ENCODE assay signal across 1 cellular context in genomic region chr12:92034858-92035401, GRCh38.
TF ChIP-seq lines count a peak whose summit lies in the region.

No MANE protein-coding gene starts in this region.

TF ChIP-seq in HepG2, 621 proteins besides CTCF, POLR2A, EP300 and RAD21 (continued from another document and continues in another):
- TF ChIP-seq, protein P1, sequence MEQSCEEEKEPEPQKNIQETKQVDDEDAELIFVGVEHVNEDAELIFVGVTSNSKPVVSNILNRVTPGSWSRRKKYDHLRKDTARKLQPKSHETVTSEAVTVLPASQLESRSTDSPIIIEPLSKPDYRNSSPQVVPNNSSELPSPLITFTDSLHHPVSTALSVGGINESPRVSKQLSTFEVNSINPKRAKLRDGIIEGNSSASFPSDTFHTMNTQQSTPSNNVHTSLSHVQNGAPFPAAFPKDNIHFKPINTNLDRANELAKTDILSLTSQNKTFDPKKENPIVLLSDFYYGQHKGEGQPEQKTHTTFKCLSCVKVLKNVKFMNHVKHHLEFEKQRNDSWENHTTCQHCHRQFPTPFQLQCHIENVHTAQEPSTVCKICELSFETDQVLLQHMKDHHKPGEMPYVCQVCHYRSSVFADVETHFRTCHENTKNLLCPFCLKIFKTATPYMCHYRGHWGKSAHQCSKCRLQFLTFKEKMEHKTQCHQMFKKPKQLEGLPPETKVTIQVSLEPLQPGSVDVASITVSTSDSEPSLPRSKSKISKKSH (CRISPR knock-in tag; IDR thresholded peaks at IDR 0.05; ENCODE audit: borderline replicate concordance), result no peak
- TF ChIP-seq MED8 (CRISPR knock-in tag; IDR thresholded peaks at IDR 0.05; ENCODE audit: insufficient replicate concordance), result no peak
- no peak for TF ChIP-seq SOX13 (IDR thresholded peaks at IDR 0.05)
- TF ChIP-seq SOX13 (CRISPR knock-in tag; conservative IDR thresholded peaks at IDR 0.05 in 1 of 2, IDR thresholded peaks at IDR 0.05 in 1 of 2), result peak in 1 of 2 experiments; percentile 65; a peak in 2 of 4 replicates
- peak; percentile 38; the same call in 1 of the 2 replicates for TF ChIP-seq KLF12 (CRISPR knock-in tag; IDR thresholded peaks at IDR 0.05; ENCODE audit: borderline replicate concordance)
- TF ChIP-seq TSC22D2 (CRISPR knock-in tag; IDR thresholded peaks at IDR 0.05; ENCODE audit: borderline replicate concordance), result no peak
- peak; percentile 49; the same call in 1 of the 2 replicates for TF ChIP-seq ZNF501 (CRISPR knock-in tag; IDR thresholded peaks at IDR 0.05)
- peak; percentile 75; the same call in 1 of the 2 replicates for TF ChIP-seq REPIN1 (CRISPR knock-in tag; IDR thresholded peaks at IDR 0.05; ENCODE audit: borderline replicate concordance, low read depth)
- no peak for TF ChIP-seq THAP7 (CRISPR knock-in tag; IDR thresholded peaks at IDR 0.05)
- TF ChIP-seq ELF4 (CRISPR knock-in tag; IDR thresholded peaks at IDR 0.05; ENCODE audit: borderline replicate concordance), result no peak
- TF ChIP-seq NFKB2 (CRISPR knock-in tag; IDR thresholded peaks at IDR 0.05; ENCODE audit: borderline replicate concordance), result peak; percentile 46; the same call in 1 of the 2 replicates
- TF ChIP-seq ZNF296 (CRISPR knock-in tag; conservative IDR thresholded peaks at IDR 0.05), result no peak
- TF ChIP-seq, protein P2, sequence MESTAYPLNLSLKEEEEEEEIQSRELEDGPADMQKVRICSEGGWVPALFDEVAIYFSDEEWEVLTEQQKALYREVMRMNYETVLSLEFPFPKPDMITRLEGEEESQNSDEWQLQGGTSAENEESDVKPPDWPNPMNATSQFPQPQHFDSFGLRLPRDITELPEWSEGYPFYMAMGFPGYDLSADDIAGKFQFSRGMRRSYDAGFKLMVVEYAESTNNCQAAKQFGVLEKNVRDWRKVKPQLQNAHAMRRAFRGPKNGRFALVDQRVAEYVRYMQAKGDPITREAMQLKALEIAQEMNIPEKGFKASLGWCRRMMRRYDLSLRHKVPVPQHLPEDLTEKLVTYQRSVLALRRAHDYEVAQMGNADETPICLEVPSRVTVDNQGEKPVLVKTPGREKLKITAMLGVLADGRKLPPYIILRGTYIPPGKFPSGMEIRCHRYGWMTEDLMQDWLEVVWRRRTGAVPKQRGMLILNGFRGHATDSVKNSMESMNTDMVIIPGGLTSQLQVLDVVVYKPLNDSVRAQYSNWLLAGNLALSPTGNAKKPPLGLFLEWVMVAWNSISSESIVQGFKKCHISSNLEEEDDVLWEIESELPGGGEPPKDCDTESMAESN (CRISPR knock-in tag; conservative IDR thresholded peaks at IDR 0.05), result 0 out of 2 replicates have a peak, but pooled peaks have one; percentile 42
- TF ChIP-seq SIX1 (CRISPR knock-in tag; IDR thresholded peaks at IDR 0.05; ENCODE audit: borderline replicate concordance), result peak; percentile 11; the same call in 1 of the 2 replicates
- TF ChIP-seq SRSF1 (optimal IDR thresholded peaks at IDR 0.05; ENCODE audit: low read depth, low read length), result no peak
- TF ChIP-seq ZNF709 (CRISPR knock-in tag; IDR thresholded peaks at IDR 0.05), result 0 out of 2 replicates have a peak, but pooled peaks have one; percentile 34
- TF ChIP-seq, protein P3, sequence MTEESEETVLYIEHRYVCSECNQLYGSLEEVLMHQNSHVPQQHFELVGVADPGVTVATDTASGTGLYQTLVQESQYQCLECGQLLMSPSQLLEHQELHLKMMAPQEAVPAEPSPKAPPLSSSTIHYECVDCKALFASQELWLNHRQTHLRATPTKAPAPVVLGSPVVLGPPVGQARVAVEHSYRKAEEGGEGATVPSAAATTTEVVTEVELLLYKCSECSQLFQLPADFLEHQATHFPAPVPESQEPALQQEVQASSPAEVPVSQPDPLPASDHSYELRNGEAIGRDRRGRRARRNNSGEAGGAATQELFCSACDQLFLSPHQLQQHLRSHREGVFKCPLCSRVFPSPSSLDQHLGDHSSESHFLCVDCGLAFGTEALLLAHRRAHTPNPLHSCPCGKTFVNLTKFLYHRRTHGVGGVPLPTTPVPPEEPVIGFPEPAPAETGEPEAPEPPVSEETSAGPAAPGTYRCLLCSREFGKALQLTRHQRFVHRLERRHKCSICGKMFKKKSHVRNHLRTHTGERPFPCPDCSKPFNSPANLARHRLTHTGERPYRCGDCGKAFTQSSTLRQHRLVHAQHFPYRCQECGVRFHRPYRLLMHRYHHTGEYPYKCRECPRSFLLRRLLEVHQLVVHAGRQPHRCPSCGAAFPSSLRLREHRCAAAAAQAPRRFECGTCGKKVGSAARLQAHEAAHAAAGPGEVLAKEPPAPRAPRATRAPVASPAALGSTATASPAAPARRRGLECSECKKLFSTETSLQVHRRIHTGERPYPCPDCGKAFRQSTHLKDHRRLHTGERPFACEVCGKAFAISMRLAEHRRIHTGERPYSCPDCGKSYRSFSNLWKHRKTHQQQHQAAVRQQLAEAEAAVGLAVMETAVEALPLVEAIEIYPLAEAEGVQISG (CRISPR knock-in tag; IDR thresholded peaks at IDR 0.05), result peak; percentile 39; the same call in 1 of the 2 replicates
- TF ChIP-seq ZBTB3 (CRISPR knock-in tag; IDR thresholded peaks at IDR 0.05; ENCODE audit: borderline replicate concordance, low read depth), result no peak
- TF ChIP-seq AKNA (CRISPR knock-in tag; IDR thresholded peaks at IDR 0.05; ENCODE audit: borderline replicate concordance), result no peak
- TF ChIP-seq, protein P4, sequence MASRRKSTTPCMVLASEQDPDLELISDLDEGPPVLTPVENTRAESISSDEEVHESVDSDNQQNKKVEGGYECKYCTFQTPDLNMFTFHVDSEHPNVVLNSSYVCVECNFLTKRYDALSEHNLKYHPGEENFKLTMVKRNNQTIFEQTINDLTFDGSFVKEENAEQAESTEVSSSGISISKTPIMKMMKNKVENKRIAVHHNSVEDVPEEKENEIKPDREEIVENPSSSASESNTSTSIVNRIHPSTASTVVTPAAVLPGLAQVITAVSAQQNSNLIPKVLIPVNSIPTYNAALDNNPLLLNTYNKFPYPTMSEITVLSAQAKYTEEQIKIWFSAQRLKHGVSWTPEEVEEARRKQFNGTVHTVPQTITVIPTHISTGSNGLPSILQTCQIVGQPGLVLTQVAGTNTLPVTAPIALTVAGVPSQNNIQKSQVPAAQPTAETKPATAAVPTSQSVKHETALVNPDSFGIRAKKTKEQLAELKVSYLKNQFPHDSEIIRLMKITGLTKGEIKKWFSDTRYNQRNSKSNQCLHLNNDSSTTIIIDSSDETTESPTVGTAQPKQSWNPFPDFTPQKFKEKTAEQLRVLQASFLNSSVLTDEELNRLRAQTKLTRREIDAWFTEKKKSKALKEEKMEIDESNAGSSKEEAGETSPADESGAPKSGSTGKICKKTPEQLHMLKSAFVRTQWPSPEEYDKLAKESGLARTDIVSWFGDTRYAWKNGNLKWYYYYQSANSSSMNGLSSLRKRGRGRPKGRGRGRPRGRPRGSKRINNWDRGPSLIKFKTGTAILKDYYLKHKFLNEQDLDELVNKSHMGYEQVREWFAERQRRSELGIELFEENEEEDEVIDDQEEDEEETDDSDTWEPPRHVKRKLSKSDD (CRISPR knock-in tag; IDR thresholded peaks at IDR 0.05; ENCODE audit: low read depth), result no peak
- no peak for TF ChIP-seq ZFP41 (CRISPR knock-in tag; IDR thresholded peaks at IDR 0.05; ENCODE audit: borderline replicate concordance)
- 0 out of 2 replicates have a peak, but pooled peaks have one; percentile 28 for TF ChIP-seq KDM3A (CRISPR knock-in tag; IDR thresholded peaks at IDR 0.05; ENCODE audit: low read depth)
- TF ChIP-seq KLF6 (CRISPR knock-in tag; IDR thresholded peaks at IDR 0.05), result 0 out of 2 replicates have a peak, but pooled peaks have one; percentile 53
- TF ChIP-seq, protein P5, sequence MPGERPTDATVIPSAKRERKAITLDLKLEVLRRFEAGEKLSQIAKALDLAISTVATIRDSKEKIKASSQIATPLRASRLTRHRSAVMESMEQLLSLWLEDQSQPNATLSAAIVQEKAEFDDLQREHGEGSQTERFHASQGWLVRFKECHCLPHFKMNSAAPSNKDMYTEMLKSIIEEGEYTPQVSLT (CRISPR knock-in tag; IDR thresholded peaks at IDR 0.05; ENCODE audit: borderline replicate concordance, low read depth), result no peak
- TF ChIP-seq ZNF468 (CRISPR knock-in tag; IDR thresholded peaks at IDR 0.05), result no peak
- TF ChIP-seq, protein P6, sequence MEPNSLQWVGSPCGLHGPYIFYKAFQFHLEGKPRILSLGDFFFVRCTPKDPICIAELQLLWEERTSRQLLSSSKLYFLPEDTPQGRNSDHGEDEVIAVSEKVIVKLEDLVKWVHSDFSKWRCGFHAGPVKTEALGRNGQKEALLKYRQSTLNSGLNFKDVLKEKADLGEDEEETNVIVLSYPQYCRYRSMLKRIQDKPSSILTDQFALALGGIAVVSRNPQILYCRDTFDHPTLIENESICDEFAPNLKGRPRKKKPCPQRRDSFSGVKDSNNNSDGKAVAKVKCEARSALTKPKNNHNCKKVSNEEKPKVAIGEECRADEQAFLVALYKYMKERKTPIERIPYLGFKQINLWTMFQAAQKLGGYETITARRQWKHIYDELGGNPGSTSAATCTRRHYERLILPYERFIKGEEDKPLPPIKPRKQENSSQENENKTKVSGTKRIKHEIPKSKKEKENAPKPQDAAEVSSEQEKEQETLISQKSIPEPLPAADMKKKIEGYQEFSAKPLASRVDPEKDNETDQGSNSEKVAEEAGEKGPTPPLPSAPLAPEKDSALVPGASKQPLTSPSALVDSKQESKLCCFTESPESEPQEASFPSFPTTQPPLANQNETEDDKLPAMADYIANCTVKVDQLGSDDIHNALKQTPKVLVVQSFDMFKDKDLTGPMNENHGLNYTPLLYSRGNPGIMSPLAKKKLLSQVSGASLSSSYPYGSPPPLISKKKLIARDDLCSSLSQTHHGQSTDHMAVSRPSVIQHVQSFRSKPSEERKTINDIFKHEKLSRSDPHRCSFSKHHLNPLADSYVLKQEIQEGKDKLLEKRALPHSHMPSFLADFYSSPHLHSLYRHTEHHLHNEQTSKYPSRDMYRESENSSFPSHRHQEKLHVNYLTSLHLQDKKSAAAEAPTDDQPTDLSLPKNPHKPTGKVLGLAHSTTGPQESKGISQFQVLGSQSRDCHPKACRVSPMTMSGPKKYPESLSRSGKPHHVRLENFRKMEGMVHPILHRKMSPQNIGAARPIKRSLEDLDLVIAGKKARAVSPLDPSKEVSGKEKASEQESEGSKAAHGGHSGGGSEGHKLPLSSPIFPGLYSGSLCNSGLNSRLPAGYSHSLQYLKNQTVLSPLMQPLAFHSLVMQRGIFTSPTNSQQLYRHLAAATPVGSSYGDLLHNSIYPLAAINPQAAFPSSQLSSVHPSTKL (CRISPR knock-in tag; IDR thresholded peaks at IDR 0.05), result peak; percentile 92
- TF ChIP-seq SP4 (CRISPR knock-in tag; IDR thresholded peaks at IDR 0.05), result no peak
- TF ChIP-seq TFE3 (CRISPR knock-in tag; IDR thresholded peaks at IDR 0.05), result peak; percentile 66
- peak; percentile 84 for TF ChIP-seq FOXP4 (CRISPR knock-in tag; IDR thresholded peaks at IDR 0.05)
- no peak for TF ChIP-seq SOX6 (IDR thresholded peaks at IDR 0.05)
- TF ChIP-seq SOX6 (CRISPR knock-in tag; IDR thresholded peaks at IDR 0.05), result peak; percentile 75
